In genomic region chr2:240884221-240884620, GRCh38 we compare ENCODE assay signal across 21 cellular contexts. TPM values are rescaled to one million over a fixed set of nuclear protein-coding genes. Genes with fewer than 3 reads are reported as not detected.
"Had no signal": no experiment of that assay in that cellular context is flagged by ENCODE, and none has a peak within 500 bp of the region (broad histone marks: within the 10 kb centered on the region; RNA-seq: fewer than 3 reads in every experiment).

No MANE protein-coding gene starts in this region.

- H3K27ac ChIP-seq: SJSA1, SK-N-MC had no signal

- H3K36me3 ChIP-seq: MG63, SJSA1 had no signal

- DNase-seq: Karpas-422, KG1, MG63, NCI-H1092, NCI-H1105 treated with DMSO at 0.1 percent for 48 hours, NCI-H1417 treated with DMSO at 0.1 percent for 48 hours, NCI-H146, NCI-H187, NCI-H2029 treated with DMSO at 0.1 percent for 48 hours, NCI-H2171 treated with DMSO at 0.1 percent for 48 hours, NCI-H2227 treated with DMSO at 0.1 percent for 48 hours, NCI-H524, NCI-H526 treated with DMSO at 0.1 percent for 48 hours, NCI-H748 treated with DMSO at 0.1 percent for 48 hours, Right ventricle myocardium superior, RPMI8226, SIG-M5 had no signal

- H3K4me1 ChIP-seq: SJSA1 had no signal

- H3K9me3 ChIP-seq: MG63, SJSA1 had no signal

- H3K27me3 ChIP-seq: MG63, SJSA1 had no signal

- H3K4me3 ChIP-seq: MG63, SJSA1, SK-N-MC had no signal

RNA-seq across cellular contexts. Expression of gene MAB21L4, which starts 11.7 kb away (rescaled TPM):
- total RNA-seq: NCI-H460, Right ventricle myocardium superior had no signal

RNA-seq across cellular contexts. Expression of gene AGXT, which starts 15.6 kb away (rescaled TPM):
- total RNA-seq: NCI-H460, Right ventricle myocardium superior had no signal

RNA-seq across cellular contexts. Expression of gene CROCC2, which starts 21.9 kb away (rescaled TPM):
- total RNA-seq: HT-29, NCI-H460, Right ventricle myocardium superior, SJSA1 had no signal
